Comparison of ENCODE assay signal across 8 cellular contexts in the genomic region with DNA sequence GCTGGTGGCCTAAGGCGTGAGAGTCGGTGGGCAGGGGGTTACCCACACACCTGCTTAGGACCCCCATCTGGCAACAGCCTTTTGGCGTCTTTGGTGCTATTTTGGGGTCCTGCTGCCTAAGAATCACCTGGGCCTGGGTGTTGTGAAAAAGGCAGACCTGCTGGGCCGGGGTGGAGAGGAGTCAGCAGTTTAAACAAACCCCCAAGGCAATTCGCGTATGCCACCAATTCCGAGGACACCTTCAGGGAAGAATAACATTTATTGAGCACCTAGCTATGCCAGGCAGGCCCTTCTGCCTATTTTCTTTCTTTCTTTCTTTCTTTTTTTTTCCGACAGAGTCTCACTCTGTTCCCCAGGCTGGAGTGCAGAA. TPM values are rescaled to one million over a fixed set of nuclear protein-coding genes. Genes with fewer than 3 reads are reported as not detected.
DNase-seq lines count a peak whose midpoint lies in the region; ATAC-seq and TF ChIP-seq lines count a peak whose summit lies in the region.

No MANE protein-coding gene starts in this region.

- H3K4me1 ChIP-seq in iPS-18a (ENCODE audit: control insufficient read depth, low read depth, low read length), result peaks cover 42% of the 10 kb centered on the region

- H3K4me3 Mint-ChIP-seq in T-helper 1 cell treated with Interleukin-12 subunit alpha and Interleukin-12 subunit beta and Interleukin-4 antibody, amounts not matched to agents 30 μg/mL and 1 μg/mL, for 36 hours, result no peak overlapping the region
- H3K4me3 Mint-ChIP-seq in stimulated activated naive CD8-positive, alpha-beta T cell treated with anti-CD3 and anti-CD28 coated beads, Interleukin-15, amount 100 ng/mL, for 72 hours, result peak overlapping the region in 1 of 2 donors; percentile 21
- H3K4me3 Mint-ChIP-seq in mesothelial cell of epicardium, result no peak overlapping the region

- no peaks in the 10 kb centered on the region for H3K27me3 ChIP-seq in WERI-Rb-1 (ENCODE audit: insufficient read depth, low read depth, severe bottlenecking)
- no peaks in the 10 kb centered on the region for H3K27me3 ChIP-seq in iPS-18a (ENCODE audit: control insufficient read depth, insufficient read depth, low read length)

- no peaks in the 10 kb centered on the region for H3K9me3 Mint-ChIP-seq in T-helper 1 cell treated with Interleukin-12 subunit alpha and Interleukin-12 subunit beta and Interleukin-4 antibody, amounts not matched to agents 30 μg/mL and 1 μg/mL, for 36 hours
- H3K9me3 Mint-ChIP-seq in stimulated activated naive CD8-positive, alpha-beta T cell treated with anti-CD3 and anti-CD28 coated beads, Interleukin-15, amount 100 ng/mL, for 72 hours, result no peaks in the 10 kb centered on the region
- no peaks in the 10 kb centered on the region for H3K9me3 Mint-ChIP-seq in mesothelial cell of epicardium

- peak overlapping the region; percentile 96 for H3K27ac Mint-ChIP-seq in T-helper 1 cell treated with Interleukin-12 subunit alpha and Interleukin-12 subunit beta and Interleukin-4 antibody, amounts not matched to agents 30 μg/mL and 1 μg/mL, for 36 hours
- peak overlapping the region; percentile 54 to 74 for H3K27ac Mint-ChIP-seq in stimulated activated naive CD8-positive, alpha-beta T cell treated with anti-CD3 and anti-CD28 coated beads, Interleukin-15, amount 100 ng/mL, for 72 hours
- H3K27ac Mint-ChIP-seq in mesothelial cell of epicardium, result no peak overlapping the region

- TF ChIP-seq POLR2A in erythroblast (IDR thresholded peaks at IDR 0.05; ENCODE audit: low read length), result no peak

- peaks cover 9% of the 10 kb centered on the region for H3K27me3 Mint-ChIP-seq in T-helper 1 cell treated with Interleukin-12 subunit alpha and Interleukin-12 subunit beta and Interleukin-4 antibody, amounts not matched to agents 30 μg/mL and 1 μg/mL, for 36 hours (ENCODE audit: low read depth)
- H3K27me3 Mint-ChIP-seq in stimulated activated naive CD8-positive, alpha-beta T cell treated with anti-CD3 and anti-CD28 coated beads, Interleukin-15, amount 100 ng/mL, for 72 hours, result no peaks in the 10 kb centered on the region
- no peaks in the 10 kb centered on the region for H3K27me3 Mint-ChIP-seq in mesothelial cell of epicardium (ENCODE audit: low read depth)

- no peaks in the 10 kb centered on the region for H3K36me3 Mint-ChIP-seq in T-helper 1 cell treated with Interleukin-12 subunit alpha and Interleukin-12 subunit beta and Interleukin-4 antibody, amounts not matched to agents 30 μg/mL and 1 μg/mL, for 36 hours (ENCODE audit: low read depth)
- no peaks in the 10 kb centered on the region for H3K36me3 Mint-ChIP-seq in mesothelial cell of epicardium

- DNase-seq in T-helper 1 cell, result no peak
- no peak for DNase-seq in WERI-Rb-1
- no peak for DNase-seq in stimulated activated naive CD8-positive, alpha-beta T cell treated with anti-CD3 and anti-CD28 coated beads, Interleukin-15, amount 100 ng/mL, for 72 hours
- DNase-seq in mesothelial cell of epicardium (ENCODE audit: low spot score in 2 of 2, unreplicated experiment in 2 of 2), result no peak
- no peak for DNase-seq in erythroblast (lab: John Stamatoyannopoulos, UW)

- TF ChIP-seq CTCF in WERI-Rb-1 (IDR thresholded peaks at IDR 0.05; ENCODE audit: low read depth, low read length), result no peak
- no peak for TF ChIP-seq CTCF in mesothelial cell of epicardium (IDR thresholded peaks at IDR 0.05; ENCODE audit: unreplicated experiment)

- H3K36me3 ChIP-seq in WERI-Rb-1 (no peaks in the 10 kb centered on the region), iPS-18a (ENCODE audit: control insufficient read depth, low read depth, low read length) (no peaks in the 10 kb centered on the region)

- H3K27ac ChIP-seq in WERI-Rb-1 (peak overlapping the region; percentile 65), iPS-18a (ENCODE audit: low read length) (no peak overlapping the region)

- peaks cover 29% of the 10 kb centered on the region for H3K4me1 Mint-ChIP-seq in T-helper 1 cell treated with Interleukin-12 subunit alpha and Interleukin-12 subunit beta and Interleukin-4 antibody, amounts not matched to agents 30 μg/mL and 1 μg/mL, for 36 hours (ENCODE audit: low read depth)
- peaks cover 60% of the 10 kb centered on the region for H3K4me1 Mint-ChIP-seq in stimulated activated naive CD8-positive, alpha-beta T cell treated with anti-CD3 and anti-CD28 coated beads, Interleukin-15, amount 100 ng/mL, for 72 hours
- peaks cover 25% of the 10 kb centered on the region for H3K4me1 Mint-ChIP-seq in mesothelial cell of epicardium

- H3K9me3 ChIP-seq in WERI-Rb-1 (ENCODE audit: severe bottlenecking) (no peaks in the 10 kb centered on the region), iPS-18a (ENCODE audit: control insufficient read depth, low read depth, low read length) (no peaks in the 10 kb centered on the region)

- no peak overlapping the region for H3K4me3 ChIP-seq in WERI-Rb-1 (ENCODE audit: low read depth, low read length)
- no peak overlapping the region for H3K4me3 ChIP-seq in iPS-18a (ENCODE audit: low read length)

- ATAC-seq in stimulated activated naive CD8-positive, alpha-beta T cell treated with anti-CD3 and anti-CD28 coated beads, Interleukin-15, amount 100 ng/mL, for 72 hours, result no peak
- no peak for ATAC-seq in GM18519 (IDR thresholded peaks at IDR 0.05; ENCODE audit: low FRiP score, unreplicated experiment)

- peak overlapping the region; percentile 13 for H3K9ac ChIP-seq in iPS-18a (ENCODE audit: low read length)

RNA-seq across cellular contexts. Expression of gene TOB1, which starts 53.9 kb away (rescaled TPM):
- 29.4 to 34.7 TPM (median 32.0 TPM) in 3 replicates for total RNA-seq in mesothelial cell of epicardium
